In the genomic region with DNA sequence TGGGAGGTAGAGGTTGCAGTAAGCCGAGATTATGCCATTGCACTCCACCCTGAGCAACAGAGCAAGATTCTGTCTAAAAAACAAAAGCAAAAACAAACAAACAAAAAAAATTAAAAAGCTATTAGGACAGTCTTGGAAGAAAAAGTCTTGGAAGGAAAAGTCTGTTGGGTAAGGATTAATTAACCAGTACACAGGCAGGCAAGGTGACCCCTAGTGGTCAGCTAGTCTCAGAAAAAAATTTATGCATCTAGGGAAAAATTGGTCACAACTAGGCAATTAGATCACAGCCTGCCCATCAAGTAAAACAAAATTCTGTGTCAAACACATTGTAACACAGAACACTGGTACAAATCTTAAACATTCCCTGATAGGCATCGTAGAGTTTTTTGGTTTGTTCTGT, we compare ENCODE assay signal across 8 cellular contexts. TPM values are rescaled to one million over a fixed set of nuclear protein-coding genes. Genes with fewer than 3 reads are reported as not detected.
DNase-seq lines count a peak whose midpoint lies in the region; ATAC-seq and TF ChIP-seq lines count a peak whose summit lies in the region.

No MANE protein-coding gene starts in this region.

- peaks cover 0 to 6% (median 0%) of the 10 kb centered on the region in 12 donors for H3K9me3 ChIP-seq in heart left ventricle

- ATAC-seq in heart left ventricle (peak in 1 of 4 donors; percentile 41), Right ventricle myocardium superior (ENCODE audit: poor library complexity) (no peak), HG02759 (IDR thresholded peaks at IDR 0.05; ENCODE audit: unreplicated experiment) (no peak), HG03196 (IDR thresholded peaks at IDR 0.05; ENCODE audit: unreplicated experiment) (no peak)

- no peaks in the 10 kb centered on the region for H3K4me1 ChIP-seq in heart left ventricle

- no peak for TF ChIP-seq POLR2A in heart left ventricle (IDR thresholded peaks at IDR 0.05)

- H3K36me3 ChIP-seq in heart left ventricle, result no peaks in the 10 kb centered on the region

- peak; percentile 37 to 72 (median 58) for TF ChIP-seq CTCF in heart left ventricle (IDR thresholded peaks at IDR 0.05)
- peak; percentile 62 for TF ChIP-seq CTCF in cardiac fibroblast (IDR thresholded peaks at IDR 0.05; ENCODE audit: low read depth, low read length)

- H3K4me3 ChIP-seq in heart left ventricle, result no peak overlapping the region
- H3K4me3 ChIP-seq in cardiac fibroblast (replicated peaks in 1 of 2; ENCODE audit: low read depth in 2 of 2, low read length in 2 of 2), result no peak overlapping the region

- peaks cover 0 to 15% (median 1%) of the 10 kb centered on the region in 9 donors for H3K27me3 ChIP-seq in heart left ventricle

- intact Hi-C loops in heart left ventricle (cut with DNase I) (loop anchor here in 2 of 10 donors (5.0 to 10.0 kb wide), 2 partner anchors 113 to 140 kb away; partner anchors contain the start of gene AQP7 (in 1 of the 2)), Right ventricle myocardium superior (cut with DNase I) (no loop called here)

- WGBS in heart left ventricle, 4 donors, result 76 to 87% (median 83%) methylated on average over 2 of the region's 2 CpGs

- H3K27ac ChIP-seq in heart left ventricle, result no peak overlapping the region

- DNase-seq in heart left ventricle (no peak), Right ventricle myocardium superior (no peak), NCI-H446 treated with DMSO at 0.1 percent for 48 hours (lab: John Stamatoyannopoulos, UW) (peak; percentile 17), cardiac fibroblast (ENCODE audit: low read depth in 2 of 2) (peak; percentile 68), midbrain (lab: John Stamatoyannopoulos, UW) (peak; percentile 40)
- DNase-seq in activated T-cell treated with anti-CD3 and anti-CD28 coated beads, Interleukin-2, amount 50 U/mL, for 1 hour, result no peak

RNA-seq across cellular contexts. Expression of gene ANKRD18B, which starts 6.7 kb away (rescaled TPM):
- 1 to 10 TPM in 1 of 9 donors, under 1 TPM in 4, not detected in 4; 0.25 to 1.3 (median 0.40) TPM for total RNA-seq in heart left ventricle
- under 1 TPM; 0.14 to 0.91 TPM for polyA plus RNA-seq in heart left ventricle
- not detected for total RNA-seq in Right ventricle myocardium superior

RNA-seq across cellular contexts. Expression of gene NOL6, which starts 43.6 kb away (rescaled TPM):
- 10 to 100 TPM; 11.2 to 22.1 (median 14.9) TPM for total RNA-seq in heart left ventricle
- 10 to 100 TPM; 13.6 to 28.2 TPM for polyA plus RNA-seq in heart left ventricle
- total RNA-seq in Right ventricle myocardium superior, result 13.0 TPM

Comparison
In these comparisons a context has a peak if more than half of its experiments do, and no peak if none do; other contexts are left out.
1. DNase-seq: peak in NCI-H446 treated with DMSO at 0.1 percent for 48 hours (single experiment), cardiac fibroblast (2 of 2) and midbrain (single experiment); none in heart left ventricle (0 of 5), Right ventricle myocardium superior (single experiment) and activated T-cell treated with anti-CD3 and anti-CD28 coated beads, Interleukin-2, amount 50 U/mL, for 1 hour (single experiment).